ENCODE assay signal across 19 cellular contexts in the genomic region with DNA sequence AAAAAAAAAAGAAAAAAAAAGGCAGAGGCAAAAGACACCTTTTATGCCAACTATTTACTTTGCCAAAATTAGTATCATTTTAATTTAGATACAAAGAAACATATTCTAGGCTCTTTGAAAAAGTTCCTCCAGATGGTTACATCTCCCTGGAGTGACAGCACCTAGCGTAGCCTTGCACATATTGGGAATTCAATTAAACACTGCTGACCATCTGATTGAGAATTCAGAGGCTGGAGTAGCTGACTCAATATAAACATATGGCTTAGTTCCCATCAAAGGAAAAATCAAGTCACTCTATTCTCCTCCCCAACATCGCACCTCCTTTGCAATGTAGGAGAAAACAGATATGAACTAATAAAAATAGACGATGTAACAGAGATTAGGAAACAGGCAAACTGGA. TPM values are rescaled to one million over a fixed set of nuclear protein-coding genes. Genes with fewer than 3 reads are reported as not detected.
DNase-seq lines count a peak whose midpoint lies in the region; ATAC-seq, FAIRE-seq and TF ChIP-seq lines count a peak whose summit lies in the region.
"Had no signal": no experiment of that assay in that cellular context is flagged by ENCODE, and none has a peak within 500 bp of the region (broad histone marks: within the 10 kb centered on the region; RNA-seq: fewer than 3 reads in every experiment).

No MANE protein-coding gene starts in this region.

- FAIRE-seq in HepG2 (lab: Jason Lieb, UNC), result no peak
- FAIRE-seq: GM12878, H54, K562 had no signal

- intact Hi-C loops in HepG2 (cut with micrococcal nuclease; ENCODE audit: unreplicated experiment), result no loop called here

- H3K27me3 ChIP-seq in HepG2 (ENCODE audit: control insufficient read depth in 1 of 2, insufficient read depth in 2 of 2, low read length in 2 of 2), result no peaks in the 10 kb centered on the region

- POLR2A ChIA-PET in HepG2 (lab: Yijun Ruan, JAX), result no interaction called here

- H3K4me1 ChIP-seq in HepG2 (ENCODE audit: insufficient read depth, low read length), result no peaks in the 10 kb centered on the region
- H3K4me1 ChIP-seq: BE2C had no signal

- BruUV-seq in HepG2 (replicated peaks; lab: Mats Ljungman, UMichigan), result no TSS peak

- no peak overlapping the region for H3K27ac ChIP-seq in HepG2 (ENCODE audit: extremely low read length, insufficient read depth, low read length)
- H3K27ac ChIP-seq: HL-60 had no signal

- H3K9ac ChIP-seq in HepG2 (ENCODE audit: insufficient read depth, low read depth, low read length), result no peak overlapping the region

- H3K4me3 Mint-ChIP-seq in glutamatergic neuron (ENCODE audit: unreplicated experiment), result peak overlapping the region; percentile 44
- H3K4me3 Mint-ChIP-seq: CD4-positive, CD25-positive, alpha-beta regulatory T cell; CD8-positive, alpha-beta memory T cell; GM23338 had no signal

- H3K9me3 Mint-ChIP-seq in glutamatergic neuron (ENCODE audit: unreplicated experiment), result peaks cover 4% of the 10 kb centered on the region
- H3K9me3 Mint-ChIP-seq: CD8-positive, alpha-beta memory T cell; GM23338 had no signal

- TF ChIP-seq CTCF in glutamatergic neuron (IDR thresholded peaks at IDR 0.05; ENCODE audit: partially characterized antibody, unreplicated experiment) (no peak), HepG2 (CRISPR knock-in tag; IDR thresholded peaks at IDR 0.05) (no peak)

- in situ Hi-C loops in HepG2 (cut with HindIII; ENCODE audit: extremely low pct_ligation_motif_present, low pct_unique_long_range_greater_than_20kb), result no loop called here

- CTCF ChIA-PET in HepG2 (lab: Yijun Ruan, JAX; ENCODE audit: low intra/inter-chr PET ratio, low total read pairs), result no interaction called here

- no peak overlapping the region for H3K4me3 ChIP-seq in HepG2 (replicated peaks in 1 of 3; ENCODE audit: insufficient read depth in 1 of 3, low read depth in 2 of 3, low read length in 3 of 3)
- H3K4me3 ChIP-seq: GM12878, GM23338, K562 had no signal

- no peak overlapping the region for H3K4me2 ChIP-seq in HepG2 (ENCODE audit: low read depth, low read length)
- H3K4me2 ChIP-seq: GM23338 had no signal

- H3K9me3 ChIP-seq in HepG2 (ENCODE audit: low read length), result no peaks in the 10 kb centered on the region
- H3K9me3 ChIP-seq: BE2C had no signal

- H3K36me3 Mint-ChIP-seq in glutamatergic neuron (ENCODE audit: unreplicated experiment), result no peaks in the 10 kb centered on the region
- H3K36me3 Mint-ChIP-seq: CD4-positive, CD25-positive, alpha-beta regulatory T cell; CD8-positive, alpha-beta memory T cell had no signal

- peak overlapping the region; percentile 89 for H3K27ac Mint-ChIP-seq in glutamatergic neuron (ENCODE audit: unreplicated experiment)
- H3K27ac Mint-ChIP-seq: CD4-positive, CD25-positive, alpha-beta regulatory T cell; CD8-positive, alpha-beta memory T cell; GM23338 had no signal

- TF ChIP-seq RAD21 in HepG2 (CRISPR knock-in tag; IDR thresholded peaks at IDR 0.05), result no peak

- TF ChIP-seq POLR2A in HepG2 (IDR thresholded peaks at IDR 0.05; ENCODE audit: insufficient read depth in 1 of 2, low read depth in 2 of 2, low read length in 2 of 2), result no peak

- peak; percentile 2 for DNase-seq in Ammon's horn (ENCODE audit: low spot score)
- peak; percentile 6 for DNase-seq in NCI-H2171 (lab: John Stamatoyannopoulos, UW)
- peak; percentile 49 for DNase-seq in NCI-H69 (lab: John Stamatoyannopoulos, UW)
- no peak for DNase-seq in glutamatergic neuron
- no peak for DNase-seq in HepG2 (ENCODE audit: low spot score)
- DNase-seq in NOMO-1 treated with DMSO at 0.1 percent for 48 hours (lab: John Stamatoyannopoulos, UW; ENCODE audit: unreplicated experiment), result no peak
- DNase-seq: BE2C; CD4-positive, CD25-positive, alpha-beta regulatory T cell; CD8-positive, alpha-beta memory T cell; COR-L47; DMS79 treated with DMSO at 0.1 percent for 48 hours; HCEC 1CT; IMR-90 had no signal

- no peak for ATAC-seq in HepG2
- ATAC-seq: GM12878, GM23338, K562 had no signal

- H3K36me3 ChIP-seq in HepG2 (replicated peaks in 1 of 2; ENCODE audit: control insufficient read depth in 1 of 2, insufficient read depth in 2 of 2, low read length in 2 of 2), result no peaks in the 10 kb centered on the region
- H3K36me3 ChIP-seq: BE2C had no signal

- WGBS in HepG2 (ENCODE audit: low lambda C conversion rate), result 10% methylated on average over 3 of the region's 3 CpGs

- peaks cover 23% of the 10 kb centered on the region for H3K4me1 Mint-ChIP-seq in glutamatergic neuron (ENCODE audit: low read depth, unreplicated experiment)
- H3K4me1 Mint-ChIP-seq: CD4-positive, CD25-positive, alpha-beta regulatory T cell; CD8-positive, alpha-beta memory T cell had no signal

- no peak for TF ChIP-seq EP300 in HepG2 (IDR thresholded peaks at IDR 0.05; ENCODE audit: low read depth in 2 of 2, low read length in 2 of 2)
- no peak for TF ChIP-seq EP300 in HepG2 (CRISPR knock-in tag; IDR thresholded peaks at IDR 0.05; ENCODE audit: borderline replicate concordance)

- no peaks in the 10 kb centered on the region for H3K79me2 ChIP-seq in HepG2 (ENCODE audit: insufficient read depth, low read length)

- H4K20me1 ChIP-seq in HepG2 (ENCODE audit: insufficient read depth, low read length), result no peaks in the 10 kb centered on the region

- no peak overlapping the region for H2AFZ ChIP-seq in HepG2 (ENCODE audit: low read length)
- H2AFZ ChIP-seq: GM23338 had no signal

- peaks cover 5% of the 10 kb centered on the region for H3K27me3 Mint-ChIP-seq in glutamatergic neuron (ENCODE audit: unreplicated experiment)

TF ChIP-seq in HepG2, 621 proteins besides CTCF, POLR2A, EP300 and RAD21 (continues in another document):
- TF ChIP-seq HES4 (CRISPR knock-in tag; IDR thresholded peaks at IDR 0.05; ENCODE audit: borderline replicate concordance) (no peak), SNRNP70 (IDR thresholded peaks at IDR 0.05; ENCODE audit: low read depth, low read length) (no peak), NRL (CRISPR knock-in tag; IDR thresholded peaks at IDR 0.05; ENCODE audit: borderline replicate concordance) (no peak), ZIK1 (CRISPR knock-in tag; IDR thresholded peaks at IDR 0.05; ENCODE audit: borderline replicate concordance, low read depth) (no peak), GTF3A (CRISPR knock-in tag; conservative IDR thresholded peaks at IDR 0.05) (no peak), SMAD1 (CRISPR knock-in tag; IDR thresholded peaks at IDR 0.05; ENCODE audit: borderline replicate concordance, low read depth) (no peak)
- TF ChIP-seq, protein P1, sequence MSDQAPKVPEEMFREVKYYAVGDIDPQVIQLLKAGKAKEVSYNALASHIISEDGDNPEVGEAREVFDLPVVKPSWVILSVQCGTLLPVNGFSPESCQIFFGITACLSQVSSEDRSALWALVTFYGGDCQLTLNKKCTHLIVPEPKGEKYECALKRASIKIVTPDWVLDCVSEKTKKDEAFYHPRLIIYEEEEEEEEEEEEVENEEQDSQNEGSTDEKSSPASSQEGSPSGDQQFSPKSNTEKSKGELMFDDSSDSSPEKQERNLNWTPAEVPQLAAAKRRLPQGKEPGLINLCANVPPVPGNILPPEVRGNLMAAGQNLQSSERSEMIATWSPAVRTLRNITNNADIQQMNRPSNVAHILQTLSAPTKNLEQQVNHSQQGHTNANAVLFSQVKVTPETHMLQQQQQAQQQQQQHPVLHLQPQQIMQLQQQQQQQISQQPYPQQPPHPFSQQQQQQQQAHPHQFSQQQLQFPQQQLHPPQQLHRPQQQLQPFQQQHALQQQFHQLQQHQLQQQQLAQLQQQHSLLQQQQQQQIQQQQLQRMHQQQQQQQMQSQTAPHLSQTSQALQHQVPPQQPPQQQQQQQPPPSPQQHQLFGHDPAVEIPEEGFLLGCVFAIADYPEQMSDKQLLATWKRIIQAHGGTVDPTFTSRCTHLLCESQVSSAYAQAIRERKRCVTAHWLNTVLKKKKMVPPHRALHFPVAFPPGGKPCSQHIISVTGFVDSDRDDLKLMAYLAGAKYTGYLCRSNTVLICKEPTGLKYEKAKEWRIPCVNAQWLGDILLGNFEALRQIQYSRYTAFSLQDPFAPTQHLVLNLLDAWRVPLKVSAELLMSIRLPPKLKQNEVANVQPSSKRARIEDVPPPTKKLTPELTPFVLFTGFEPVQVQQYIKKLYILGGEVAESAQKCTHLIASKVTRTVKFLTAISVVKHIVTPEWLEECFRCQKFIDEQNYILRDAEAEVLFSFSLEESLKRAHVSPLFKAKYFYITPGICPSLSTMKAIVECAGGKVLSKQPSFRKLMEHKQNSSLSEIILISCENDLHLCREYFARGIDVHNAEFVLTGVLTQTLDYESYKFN (CRISPR knock-in tag; conservative IDR thresholded peaks at IDR 0.05), result no peak

RNA-seq across cellular contexts. Expression of gene ANKS1B, which starts 36.4 kb away (rescaled TPM):
- 11.3 TPM for total RNA-seq in glutamatergic neuron (ENCODE audit: unreplicated experiment)
- 0.15 TPM in 1 of 2 replicates, not detected in the other for total RNA-seq in HepG2 (2016; rRNA removed; fragmentation: Illumina TruSeq; extraction: Trizol)
- 0.35 TPM in 1 of 2 replicates, not detected in the other for total RNA-seq in HepG2 (2016; cell fraction: cytosol; rRNA removed; fragmentation: Illumina TruSeq; extraction: Trizol; ENCODE audit: low read depth)
- not detected in 2 replicates for total RNA-seq in HepG2 (2016; cell fraction: insoluble cytoplasmic fraction; rRNA removed; fragmentation: Illumina TruSeq; extraction: Trizol)
- total RNA-seq in HepG2 (2016; cell fraction: membrane; rRNA removed; fragmentation: Illumina TruSeq; extraction: Trizol), result not detected in 2 replicates
- total RNA-seq in HepG2 (2016; cell fraction: nucleus; rRNA removed; fragmentation: Illumina TruSeq; extraction: Trizol), result not detected in 2 replicates
- not detected in 2 replicates for polyA plus RNA-seq in HepG2 (2011; rRNA removed)
- polyA plus RNA-seq in HepG2 (2011; cell fraction: cytosol; rRNA removed), result not detected in 2 replicates
- not detected in 2 replicates for polyA plus RNA-seq in HepG2 (2011; cell fraction: nucleus; rRNA removed)
- polyA plus RNA-seq in HepG2 (2012), result not detected in 2 replicates
- polyA plus RNA-seq in HepG2 (2016; cell fraction: cytosol; fragmentation: Illumina TruSeq; extraction: Trizol; ENCODE audit: low read depth), result not detected in 2 replicates
- polyA plus RNA-seq in HepG2 (2016; cell fraction: insoluble cytoplasmic fraction; fragmentation: Illumina TruSeq; extraction: Trizol; ENCODE audit: low read depth), result not detected in 2 replicates
- not detected in 2 replicates for polyA plus RNA-seq in HepG2 (2016; cell fraction: membrane; fragmentation: Illumina TruSeq; extraction: Trizol; ENCODE audit: low read depth)
- polyA plus RNA-seq in HepG2 (2016; cell fraction: nucleus; fragmentation: Illumina TruSeq; extraction: Trizol; ENCODE audit: insufficient read depth, low read depth), result not detected in 2 replicates
- 0.23 TPM in 1 of 2 replicates, not detected in the other for polyA minus RNA-seq in HepG2 (2011; rRNA and poly(A)+ RNA removed; ENCODE audit: low replicate concordance)
- polyA minus RNA-seq in HepG2 (2011; cell fraction: cytosol; rRNA and poly(A)+ RNA removed), result not detected in 2 replicates
- not detected in 2 replicates for polyA minus RNA-seq in HepG2 (2011; cell fraction: nucleus; rRNA and poly(A)+ RNA removed)
- total RNA-seq: GM12878, HT1080 had no signal
- polyA plus RNA-seq: CD8-positive, alpha-beta memory T cell had no signal

Comparison
In these comparisons a context has a peak if more than half of its experiments do, and no peak if none do; other contexts are left out.
1. DNase-seq: peak in Ammon's horn (single experiment), NCI-H2171 (single experiment) and NCI-H69 (single experiment); none in glutamatergic neuron (single experiment), HepG2 (single experiment) and NOMO-1 treated with DMSO at 0.1 percent for 48 hours (single experiment).